ENCODE assay signal across 8 cellular contexts in the genomic region with DNA sequence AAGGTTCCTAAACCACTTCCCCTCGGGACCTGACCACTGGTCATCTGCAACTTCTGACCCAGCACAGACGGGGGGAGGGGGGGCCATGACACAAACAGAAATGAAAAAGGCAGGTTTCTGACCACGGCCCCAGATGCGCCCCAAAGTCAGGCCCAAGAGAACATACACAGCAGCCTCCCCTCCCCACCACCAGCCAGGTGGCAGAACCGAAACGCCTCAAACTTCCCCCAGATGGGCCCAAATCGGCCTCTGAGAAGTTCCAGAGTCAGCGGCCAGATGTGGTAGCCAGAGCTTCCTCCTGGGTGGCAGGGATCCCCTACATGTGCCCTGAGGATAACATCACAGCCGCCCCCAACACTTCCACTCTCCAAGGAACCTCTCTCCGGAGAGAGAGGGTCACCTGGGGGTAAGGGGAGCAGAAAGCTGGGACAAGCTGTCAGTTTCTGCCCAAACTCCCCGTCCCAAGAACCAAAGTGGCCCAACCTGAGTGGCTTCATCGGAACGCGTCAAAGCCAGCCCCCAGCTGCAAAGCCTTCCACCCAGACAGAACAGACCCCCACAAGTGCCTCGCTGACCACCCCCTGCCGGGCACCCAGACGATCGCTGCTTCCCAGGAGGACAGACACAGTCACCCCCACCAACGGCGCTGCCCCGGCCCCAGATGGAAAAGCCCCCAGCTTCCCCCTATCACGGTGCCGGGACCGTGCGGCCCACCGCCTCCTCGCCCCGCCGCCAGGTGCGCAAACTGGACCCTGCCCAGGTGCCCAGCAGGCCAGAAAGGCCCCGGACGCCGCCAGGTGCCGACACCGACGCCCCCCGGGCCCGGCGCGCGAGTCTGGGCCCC. TPM values are rescaled to one million over a fixed set of nuclear protein-coding genes. Genes with fewer than 3 reads are reported as not detected.
A peak's percentile ranks its signal among the peaks of the same experiment; 100 is the strongest.
DNase-seq lines count a peak whose midpoint lies in the region; ATAC-seq and TF ChIP-seq lines count a peak whose summit lies in the region.

No MANE protein-coding gene starts in this region.

- peaks cover 26% of the 10 kb centered on the region for H3K4me1 ChIP-seq in OCI-LY3 (ENCODE audit: low read length)

- peak; percentile 58 for DNase-seq in GM13977 (ENCODE audit: low spot score)
- peak; percentile 37 for DNase-seq in left kidney (ENCODE audit: low read depth, low spot score)
- peak; percentile 34 to 41 for DNase-seq in stimulated activated naive CD8-positive, alpha-beta T cell treated with anti-CD3 and anti-CD28 coated beads, Interleukin-15, amount 100 ng/mL, for 72 hours
- DNase-seq in DMS114 treated with DMSO at 0.1 percent for 48 hours (lab: John Stamatoyannopoulos, UW; ENCODE audit: unreplicated experiment), result no peak
- DNase-seq in NCI-H1694 (lab: John Stamatoyannopoulos, UW), result no peak
- no peak for DNase-seq in SKM-1 (lab: John Stamatoyannopoulos, UW; ENCODE audit: unreplicated experiment)

- H3K27me3 ChIP-seq in OCI-LY3 (ENCODE audit: low read depth, low read length), result no peaks in the 10 kb centered on the region

- no peak for ATAC-seq in stimulated activated naive CD8-positive, alpha-beta T cell treated with anti-CD3 and anti-CD28 coated beads, Interleukin-15, amount 100 ng/mL, for 72 hours

- H3K27ac ChIP-seq in OCI-LY3 (ENCODE audit: low read length), result peak overlapping the region; percentile 82

- H3K27me3 Mint-ChIP-seq in brain, result no peaks in the 10 kb centered on the region
- H3K27me3 Mint-ChIP-seq in stimulated activated naive CD8-positive, alpha-beta T cell treated with anti-CD3 and anti-CD28 coated beads, Interleukin-15, amount 100 ng/mL, for 72 hours, result no peaks in the 10 kb centered on the region

- H3K9me3 Mint-ChIP-seq in brain, result no peaks in the 10 kb centered on the region
- no peaks in the 10 kb centered on the region for H3K9me3 Mint-ChIP-seq in stimulated activated naive CD8-positive, alpha-beta T cell treated with anti-CD3 and anti-CD28 coated beads, Interleukin-15, amount 100 ng/mL, for 72 hours

- H3K4me3 ChIP-seq in OCI-LY3 (ENCODE audit: low read length), result peak overlapping the region; percentile 85

- H3K9ac ChIP-seq in OCI-LY3 (ENCODE audit: low read length), result peak overlapping the region; percentile 91

- no peaks in the 10 kb centered on the region for H3K9me3 ChIP-seq in OCI-LY3 (ENCODE audit: insufficient read depth, low read length)

- no peak overlapping the region for H2AFZ ChIP-seq in OCI-LY3 (ENCODE audit: low read depth, low read length)

- TF ChIP-seq CTCF in GM13977 (IDR thresholded peaks at IDR 0.05; ENCODE audit: extremely low read depth, insufficient read depth, missing control alignments) (no peak), OCI-LY3 (IDR thresholded peaks at IDR 0.05; ENCODE audit: low read depth, low read length) (no peak; the same call in 1 of the 2 replicates), brain (conservative IDR thresholded peaks at IDR 0.05) (no peak)

- no peaks in the 10 kb centered on the region for H3K36me3 Mint-ChIP-seq in brain

- H3K27ac Mint-ChIP-seq in brain, result peak overlapping the region; percentile 88 to 94 (median 92)
- peak overlapping the region; percentile 89 to 96 for H3K27ac Mint-ChIP-seq in stimulated activated naive CD8-positive, alpha-beta T cell treated with anti-CD3 and anti-CD28 coated beads, Interleukin-15, amount 100 ng/mL, for 72 hours

- peak overlapping the region; percentile 83 for H3K4me2 ChIP-seq in OCI-LY3 (ENCODE audit: low read length)

- peaks cover 58% of the 10 kb centered on the region for H3K79me2 ChIP-seq in OCI-LY3 (ENCODE audit: low read length)

- H3K4me1 Mint-ChIP-seq in brain, result peaks cover 25% of the 10 kb centered on the region
- H3K4me1 Mint-ChIP-seq in stimulated activated naive CD8-positive, alpha-beta T cell treated with anti-CD3 and anti-CD28 coated beads, Interleukin-15, amount 100 ng/mL, for 72 hours, result peaks cover 35% of the 10 kb centered on the region

- H4K20me1 ChIP-seq in OCI-LY3 (ENCODE audit: insufficient read depth, low read length), result peaks cover 41% of the 10 kb centered on the region

- peak overlapping the region; percentile 93 to 97 (median 96) for H3K4me3 Mint-ChIP-seq in brain
- H3K4me3 Mint-ChIP-seq in stimulated activated naive CD8-positive, alpha-beta T cell treated with anti-CD3 and anti-CD28 coated beads, Interleukin-15, amount 100 ng/mL, for 72 hours, result peak overlapping the region; percentile 89 to 90

- peaks cover 6% of the 10 kb centered on the region for H3K36me3 ChIP-seq in OCI-LY3 (replicated peaks; ENCODE audit: low read depth, low read length)

- in situ Hi-C loops in GM13977 (cut with MboI; ENCODE audit: low pct_unique_long_range_greater_than_20kb, low sequenced_read_pairs, unreplicated experiment), result no loop called here

RNA-seq across cellular contexts. Expression of gene ELL, which starts 0.8 kb away (rescaled TPM):
- 4.9 TPM for polyA plus RNA-seq in brain (ENCODE audit: insufficient read depth, low read depth, low replicate concordance)

RNA-seq across cellular contexts. Expression of gene FKBP8, which starts 22.3 kb away (rescaled TPM):
- 673 TPM for polyA plus RNA-seq in brain (ENCODE audit: insufficient read depth, low read depth, low replicate concordance)

RNA-seq across cellular contexts. Expression of gene KXD1, which starts 36.6 kb away (rescaled TPM):
- polyA plus RNA-seq in brain (ENCODE audit: insufficient read depth, low read depth, low replicate concordance), result 93.5 TPM

RNA-seq across cellular contexts. Expression of gene UBA52, which starts 50.6 kb away (rescaled TPM):
- 1,684 TPM for polyA plus RNA-seq in brain (ENCODE audit: insufficient read depth, low read depth, low replicate concordance)

Comparison
In these comparisons a context has a peak if more than half of its experiments do, and no peak if none do; other contexts are left out.
1. DNase-seq: peak in GM13977 (single experiment), left kidney (single experiment) and stimulated activated naive CD8-positive, alpha-beta T cell treated with anti-CD3 and anti-CD28 coated beads, Interleukin-15, amount 100 ng/mL, for 72 hours (2 of 2); none in DMS114 treated with DMSO at 0.1 percent for 48 hours (single experiment), NCI-H1694 (single experiment) and SKM-1 (single experiment).